27 cellular contexts compared by ENCODE assay signal in genomic region chr12:115846516-115846915, GRCh38.
"Had no signal": no experiment of that assay in that cellular context is flagged by ENCODE, and none has a peak within 500 bp of the region (broad histone marks: within the 10 kb centered on the region; RNA-seq: fewer than 3 reads in every experiment).

No MANE protein-coding gene starts in this region.

- H3K27me3 Mint-ChIP-seq: activated CD4-positive, alpha-beta memory T cell treated with anti-CD3 and anti-CD28 coated beads, Interleukin-2, amount 10 ng/mL, durations not matched to agents 7 days and 5 days; activated naive CD4-positive, alpha-beta T cell treated with anti-CD3 and anti-CD28 coated beads, Interleukin-2, amount 10 ng/mL, durations not matched to agents 7 days and 5 days; activated naive CD8-positive, alpha-beta T cell treated with anti-CD3 and anti-CD28 coated beads, Interleukin-2, amount 10 ng/mL, durations not matched to agents 7 days and 5 days had no signal

- H3K27ac Mint-ChIP-seq: activated B cell treated with CpG ODN at 0.5 μM for 24 hours; activated CD4-positive, alpha-beta memory T cell treated with anti-CD3 and anti-CD28 coated beads, Interleukin-2, amount 10 ng/mL, durations not matched to agents 7 days and 5 days; activated CD4-positive, alpha-beta T cell treated with anti-CD3 and anti-CD28 coated beads, Interleukin-2, amount 10 ng/mL, durations not matched to agents 24 days and 14 days; activated naive CD4-positive, alpha-beta T cell treated with anti-CD3 and anti-CD28 coated beads, Interleukin-2, amount 10 ng/mL, durations not matched to agents 7 days and 5 days; activated naive CD4-positive, alpha-beta T cell treated with anti-CD3 and anti-CD28 coated beads, Interleukin-2, amount 50 U/mL, for 72 hours; activated naive CD8-positive, alpha-beta T cell treated with anti-CD3 and anti-CD28 coated beads, Interleukin-2, amount 10 ng/mL, durations not matched to agents 7 days and 5 days; activated T-cell treated with anti-CD3 and anti-CD28 coated beads, Interleukin-2, amount 50 U/mL, for 24 hours; activated T-cell treated with anti-CD3 and anti-CD28 coated beads, Interleukin-2, amount 50 U/mL, for 72 hours; brain; dendritic cell treated with granulocyte-macrophage colony-stimulating factor and Interleukin-4, amounts not matched to agents 40 ng/mL and 50 ng/mL, for 4 days; effector memory CD8-positive, alpha-beta T cell had no signal

- H3K27ac ChIP-seq: ascending aorta, breast epithelium, cardiac muscle cell, coronary artery, epithelial cell of prostate, esophagus squamous epithelium, gastroesophageal sphincter, VCaP had no signal

- H3K27me3 ChIP-seq: ascending aorta, breast epithelium, cardiac muscle cell had no signal

- H3K9me3 ChIP-seq: ascending aorta, breast epithelium, esophagus squamous epithelium had no signal

- H3K4me3 ChIP-seq: ascending aorta, breast epithelium, cardiac muscle cell, coronary artery, esophagus squamous epithelium, gastroesophageal sphincter had no signal

- DNase-seq: activated B cell treated with CpG ODN at 0.5 μM for 24 hours; activated CD4-positive, alpha-beta memory T cell treated with anti-CD3 and anti-CD28 coated beads, Interleukin-2, amount 10 ng/mL, durations not matched to agents 7 days and 5 days; activated CD4-positive, alpha-beta T cell treated with anti-CD3 and anti-CD28 coated beads, Interleukin-2, amount 10 ng/mL, durations not matched to agents 24 days and 14 days; activated CD8-positive, alpha-beta memory T cell treated with anti-CD3 and anti-CD28 coated beads, Interleukin-2, amount 50 U/mL, for 48 hours; activated gamma-delta T cell; activated naive CD4-positive, alpha-beta T cell; activated naive CD4-positive, alpha-beta T cell treated with anti-CD3 and anti-CD28 coated beads, Interleukin-2, amount 10 ng/mL, durations not matched to agents 7 days and 5 days; activated naive CD8-positive, alpha-beta T cell treated with anti-CD3 and anti-CD28 coated beads, Interleukin-2, amount 10 ng/mL, durations not matched to agents 7 days and 5 days; activated T-cell treated with anti-CD3 and anti-CD28 coated beads for 4 hours; activated T-cell treated with anti-CD3 and anti-CD28 coated beads, Interleukin-2, amount 50 U/mL, for 24 hours; activated T-cell treated with anti-CD3 and anti-CD28 coated beads, Interleukin-2, amount 50 U/mL, for 72 hours; effector CD4-positive, alpha-beta T cell; effector memory CD8-positive, alpha-beta T cell; esophagus squamous epithelium; foreskin melanocyte; T-helper 2 cell had no signal

- H3K4me1 Mint-ChIP-seq: activated B cell treated with CpG ODN at 0.5 μM for 24 hours; activated CD4-positive, alpha-beta memory T cell treated with anti-CD3 and anti-CD28 coated beads, Interleukin-2, amount 10 ng/mL, durations not matched to agents 7 days and 5 days; activated CD4-positive, alpha-beta T cell treated with anti-CD3 and anti-CD28 coated beads, Interleukin-2, amount 10 ng/mL, durations not matched to agents 24 days and 14 days; activated naive CD4-positive, alpha-beta T cell treated with anti-CD3 and anti-CD28 coated beads, Interleukin-2, amount 10 ng/mL, durations not matched to agents 7 days and 5 days; activated naive CD8-positive, alpha-beta T cell treated with anti-CD3 and anti-CD28 coated beads, Interleukin-2, amount 10 ng/mL, durations not matched to agents 7 days and 5 days; brain; central memory CD8-positive, alpha-beta T cell had no signal

- H3K36me3 ChIP-seq: ascending aorta, breast epithelium, cardiac muscle cell, esophagus squamous epithelium, gastroesophageal sphincter had no signal

- H3K9me3 Mint-ChIP-seq: activated CD4-positive, alpha-beta memory T cell treated with anti-CD3 and anti-CD28 coated beads, Interleukin-2, amount 10 ng/mL, durations not matched to agents 7 days and 5 days; activated naive CD4-positive, alpha-beta T cell treated with anti-CD3 and anti-CD28 coated beads, Interleukin-2, amount 10 ng/mL, durations not matched to agents 7 days and 5 days; dendritic cell treated with granulocyte-macrophage colony-stimulating factor and Interleukin-4, amounts not matched to agents 40 ng/mL and 50 ng/mL, for 4 days had no signal

- H3K4me1 ChIP-seq: ascending aorta, breast epithelium, esophagus squamous epithelium, gastroesophageal sphincter had no signal

- H3K36me3 Mint-ChIP-seq: activated naive CD4-positive, alpha-beta T cell treated with anti-CD3 and anti-CD28 coated beads, Interleukin-2, amount 10 ng/mL, durations not matched to agents 7 days and 5 days; activated naive CD4-positive, alpha-beta T cell treated with anti-CD3 and anti-CD28 coated beads, Interleukin-2, amount 50 U/mL, for 72 hours; activated naive CD8-positive, alpha-beta T cell treated with anti-CD3 and anti-CD28 coated beads, Interleukin-2, amount 10 ng/mL, durations not matched to agents 7 days and 5 days; brain had no signal

- H3K4me3 Mint-ChIP-seq: activated B cell treated with CpG ODN at 0.5 μM for 24 hours; activated CD4-positive, alpha-beta memory T cell treated with anti-CD3 and anti-CD28 coated beads, Interleukin-2, amount 10 ng/mL, durations not matched to agents 7 days and 5 days; activated CD4-positive, alpha-beta T cell treated with anti-CD3 and anti-CD28 coated beads, Interleukin-2, amount 10 ng/mL, durations not matched to agents 24 days and 14 days; activated naive CD4-positive, alpha-beta T cell treated with anti-CD3 and anti-CD28 coated beads, Interleukin-2, amount 10 ng/mL, durations not matched to agents 7 days and 5 days; activated naive CD8-positive, alpha-beta T cell treated with anti-CD3 and anti-CD28 coated beads, Interleukin-2, amount 10 ng/mL, durations not matched to agents 7 days and 5 days; activated T-cell treated with anti-CD3 and anti-CD28 coated beads, Interleukin-2, amount 50 U/mL, for 24 hours; activated T-cell treated with anti-CD3 and anti-CD28 coated beads, Interleukin-2, amount 50 U/mL, for 72 hours; brain; central memory CD8-positive, alpha-beta T cell; dendritic cell treated with granulocyte-macrophage colony-stimulating factor and Interleukin-4, amounts not matched to agents 40 ng/mL and 50 ng/mL, for 4 days; effector memory CD8-positive, alpha-beta T cell had no signal
